Comparison of ENCODE assay signal across 8 cellular contexts in genomic region chr5:181160144-181160754, GRCh38. TPM values are rescaled to one million over a fixed set of nuclear protein-coding genes. Genes with fewer than 3 reads are reported as not detected.
A peak's percentile ranks its signal among the peaks of the same experiment; 100 is the strongest.
DNase-seq lines count a peak whose midpoint lies in the region; ATAC-seq and TF ChIP-seq lines count a peak whose summit lies in the region.

No MANE protein-coding gene starts in this region.

- DNase-seq in EL (peak; percentile 71), HAP-1 (ENCODE audit: low spot score in 2 of 2) (peak; percentile 15 to 76), fibroblast of peridontal ligament (ENCODE audit: extremely low read depth) (peak; percentile 25), ovary (peak; percentile 64 to 74 (median 72)), transverse colon (peak; percentile 53), NCI-H524 treated with DMSO at 0.1 percent for 48 hours (lab: John Stamatoyannopoulos, UW) (no peak)
- peak; percentile 75 for DNase-seq in activated T-cell treated with anti-CD3 and anti-CD28 coated beads, Interleukin-2, amount 50 U/mL, for 4 hours

- TF ChIP-seq EP300 in ovary (IDR thresholded peaks at IDR 0.05) (no peak), transverse colon (IDR thresholded peaks at IDR 0.05; ENCODE audit: low read depth) (no peak)

- ATAC-seq in activated T-cell treated with anti-CD3 and anti-CD28 coated beads, Interleukin-2, amount 50 U/mL, for 4 hours: peak; percentile 93

- peak; percentile 27 for TF ChIP-seq POLR2A in ovary (IDR thresholded peaks at IDR 0.05)
- TF ChIP-seq POLR2A in transverse colon (IDR thresholded peaks at IDR 0.05): no peak

- no peaks in the 10 kb centered on the region for H3K9me2 ChIP-seq in OCI-LY1 (ENCODE audit: low read depth, low read length)

- peaks cover 3% of the 10 kb centered on the region for H3K9me3 Mint-ChIP-seq in activated T-cell treated with anti-CD3 and anti-CD28 coated beads, Interleukin-2, amount 50 U/mL, for 4 hours

- H4K20me1 ChIP-seq in OCI-LY1 (ENCODE audit: insufficient read depth, low read length): no peaks in the 10 kb centered on the region

- intact Hi-C loops in ovary (cut with DNase I): no loop called here
- intact Hi-C loops in transverse colon (cut with DNase I; ENCODE audit: low total_unique reads): no loop called here

- 24 to 53% (median 24%) methylated on average over 15 to 21 of the region's 21 CpGs for WGBS in ovary, 3 donors
- WGBS in transverse colon (ENCODE audit: low coverage in 1 of 2), 2 donors: 53 to 72% methylated on average over 4 to 16 of the region's 21 CpGs

- in situ Hi-C loops in HAP-1 (cut with MboI; ENCODE audit: low sequenced_read_pairs) (no loop called here), transverse colon (cut with MboI; ENCODE audit: low pct_ligation_motif_present in 1 of 4, low pct_unique_long_range_greater_than_20kb in 1 of 4, low sequenced_read_pairs in 3 of 4) (no loop called here)

- H3F3A ChIP-seq in OCI-LY1 (ENCODE audit: insufficient read depth, low read length): peaks cover under 1% of the 10 kb centered on the region; the same call in 1 of the 2 replicates

- H3K9ac ChIP-seq in OCI-LY1 (ENCODE audit: low read length): peak overlapping the region; percentile 68

- H3K4me3 ChIP-seq in HAP-1 (peak overlapping the region; percentile 16), OCI-LY1 (ENCODE audit: low read depth, low read length, poor library complexity, severe bottlenecking) (peak overlapping the region; percentile 60), ovary (peak overlapping the region; percentile 27), transverse colon (peak overlapping the region in 2 of 4 donors; percentile 7 to 8)

- no peaks in the 10 kb centered on the region for H3K9me3 ChIP-seq in HAP-1
- no peaks in the 10 kb centered on the region for H3K9me3 ChIP-seq in OCI-LY1 (ENCODE audit: low read length)
- H3K9me3 ChIP-seq in ovary: no peaks in the 10 kb centered on the region
- H3K9me3 ChIP-seq in transverse colon: no peaks in the 10 kb centered on the region

- H3K4me1 ChIP-seq in HAP-1: peaks cover 9% of the 10 kb centered on the region
- peaks cover 54% of the 10 kb centered on the region for H3K4me1 ChIP-seq in OCI-LY1 (ENCODE audit: insufficient read depth, low read length, severe bottlenecking)
- peaks cover 4% of the 10 kb centered on the region for H3K4me1 ChIP-seq in ovary (ENCODE audit: insufficient read depth)
- peaks cover 0 to 3% (median 0%) of the 10 kb centered on the region in 4 donors for H3K4me1 ChIP-seq in transverse colon

- TF ChIP-seq CTCF in OCI-LY1 (IDR thresholded peaks at IDR 0.05; ENCODE audit: low read length) (no peak), ovary (IDR thresholded peaks at IDR 0.05) (no peak), transverse colon (IDR thresholded peaks at IDR 0.05) (no peak)

- H3K36me3 ChIP-seq in HAP-1 (replicated peaks): no peaks in the 10 kb centered on the region
- H3K36me3 ChIP-seq in OCI-LY1 (ENCODE audit: insufficient read depth, low read length): no peaks in the 10 kb centered on the region
- H3K36me3 ChIP-seq in ovary: no peaks in the 10 kb centered on the region
- H3K36me3 ChIP-seq in transverse colon: no peaks in the 10 kb centered on the region

- H2AFZ ChIP-seq in OCI-LY1 (ENCODE audit: low read length): no peak overlapping the region

- no peaks in the 10 kb centered on the region for H3K36me3 Mint-ChIP-seq in activated T-cell treated with anti-CD3 and anti-CD28 coated beads, Interleukin-2, amount 50 U/mL, for 4 hours (ENCODE audit: insufficient read depth)

- H3K27me3 Mint-ChIP-seq in activated T-cell treated with anti-CD3 and anti-CD28 coated beads, Interleukin-2, amount 50 U/mL, for 4 hours (ENCODE audit: low read depth): peaks cover 22% of the 10 kb centered on the region

- peak overlapping the region; percentile 74 for H3K4me2 ChIP-seq in OCI-LY1 (ENCODE audit: low read length)

- H3K27ac ChIP-seq in OCI-LY1 (ENCODE audit: low read depth, low read length, poor library complexity, severe bottlenecking): peak overlapping the region; percentile 94
- H3K27ac ChIP-seq in ovary: peak overlapping the region; percentile 64 to 72
- peak overlapping the region; percentile 5 to 85 (median 32) for H3K27ac ChIP-seq in transverse colon

- H3K79me2 ChIP-seq in OCI-LY1 (ENCODE audit: insufficient read depth, low read length): no peaks in the 10 kb centered on the region

- peaks cover 11% of the 10 kb centered on the region; the same call in 1 of the 2 replicates for H3K27me3 ChIP-seq in HAP-1 (ENCODE audit: low read depth)
- no peaks in the 10 kb centered on the region for H3K27me3 ChIP-seq in OCI-LY1 (ENCODE audit: insufficient read depth, low read length)
- H3K27me3 ChIP-seq in ovary: no peaks in the 10 kb centered on the region
- H3K27me3 ChIP-seq in transverse colon: peaks cover 29% of the 10 kb centered on the region

- H3K4me3 Mint-ChIP-seq in activated T-cell treated with anti-CD3 and anti-CD28 coated beads, Interleukin-2, amount 50 U/mL, for 4 hours: peak overlapping the region; percentile 71

- H3K4me1 Mint-ChIP-seq in activated T-cell treated with anti-CD3 and anti-CD28 coated beads, Interleukin-2, amount 50 U/mL, for 4 hours (ENCODE audit: low read depth): peaks cover 21% of the 10 kb centered on the region

RNA-seq across cellular contexts. Expression of gene OR2V2, which starts 12.9 kb away (rescaled TPM):
- total RNA-seq in activated T-cell treated with anti-CD3 and anti-CD28 coated beads, Interleukin-2, amount 50 U/mL, for 4 hours: not detected
- under 1 TPM in 1 of 7 donors, not detected in 6; 0.80 TPM for total RNA-seq in ovary
- polyA plus RNA-seq in ovary: not detected
- not detected for total RNA-seq in transverse colon

RNA-seq across cellular contexts. Expression of gene OR2V1, which starts 29.3 kb away (rescaled TPM):
- total RNA-seq in activated T-cell treated with anti-CD3 and anti-CD28 coated beads, Interleukin-2, amount 50 U/mL, for 4 hours: not detected
- total RNA-seq in ovary (not detected), transverse colon (not detected)
- polyA plus RNA-seq in ovary: not detected

RNA-seq across cellular contexts. Expression of gene TRIM7, which starts 44.7 kb away (rescaled TPM):
- 1 to 10 TPM in 1 of 3 donors, under 1 TPM in 2; 0.18 to 2.1 (median 0.99) TPM for total RNA-seq in activated T-cell treated with anti-CD3 and anti-CD28 coated beads, Interleukin-2, amount 50 U/mL, for 4 hours
- total RNA-seq in ovary: 1 to 10 TPM in 2 of 7 donors, under 1 TPM in 5; 0.34 to 2.9 (median 0.93) TPM
- polyA plus RNA-seq in ovary: under 1 TPM; 0.45 to 0.82 TPM
- 10 to 100 TPM in 1 of 4 donors, 1 to 10 TPM in 2, not detected in 1; 2.5 to 16.7 (median 7.5) TPM for total RNA-seq in transverse colon

Comparison
In these comparisons a context has a peak if more than half of its experiments do, and no peak if none do; other contexts are left out.
1. H3K27ac ChIP-seq: peak in every context shown above with its lines; median percentile 94 in OCI-LY1; 68 in ovary; 32 in transverse colon.